Comparison of ENCODE assay signal across 33 cellular contexts in genomic region chr19:3775831-3776230, GRCh38. TPM values are rescaled to one million over a fixed set of nuclear protein-coding genes. Genes with fewer than 3 reads are reported as not detected.
"Had no signal": no experiment of that assay in that cellular context is flagged by ENCODE, and none has a peak within 500 bp of the region (broad histone marks: within the 10 kb centered on the region; RNA-seq: fewer than 3 reads in every experiment).

No MANE protein-coding gene starts in this region.

- H3K27ac Mint-ChIP-seq: dendritic cell treated with granulocyte-macrophage colony-stimulating factor and Interleukin-4, amounts not matched to agents 40 ng/mL and 50 ng/mL, for 4 days; endodermal cell had no signal

- H3K4me3 ChIP-seq: esophagus squamous epithelium, gastrocnemius medialis, heart right ventricle, left lung, lower lobe of right lung had no signal

- DNase-seq: cortex of kidney; effector CD8-positive, alpha-beta T cell; effector memory CD8-positive, alpha-beta T cell; endodermal cell; erythroblast; esophagus squamous epithelium; foreskin fibroblast; foreskin melanocyte; gastrocnemius medialis; glutamatergic neuron; head of caudate nucleus; heart right ventricle; hippocampal formation; left cardiac atrium; left lung; left ventricle myocardium superior; lower lobe of right lung; mesendoderm; midbrain had no signal

- H3K4me3 Mint-ChIP-seq: dendritic cell treated with granulocyte-macrophage colony-stimulating factor and Interleukin-4, amounts not matched to agents 40 ng/mL and 50 ng/mL, for 4 days; effector memory CD8-positive, alpha-beta T cell; endodermal cell had no signal

- FAIRE-seq: colon, endometrium, islet of Langerhans, keratinocyte had no signal

- H3K9me3 Mint-ChIP-seq: effector memory CD8-positive, alpha-beta T cell had no signal

- H3K36me3 ChIP-seq: esophagus squamous epithelium, gastrocnemius medialis, heart right ventricle, left lung, lower lobe of right lung had no signal

- H3K27me3 ChIP-seq: heart right ventricle, left lung had no signal

- H3K4me1 Mint-ChIP-seq: endodermal cell had no signal

- H3K27ac ChIP-seq: epithelial cell of prostate, esophagus squamous epithelium, gastrocnemius medialis, heart right ventricle, left lung, lower lobe of right lung had no signal

- ATAC-seq: effector memory CD8-positive, alpha-beta T cell; esophagus mucosa; gastrocnemius medialis; heart right ventricle; left cardiac atrium; left lung; left ventricle myocardium superior; lower lobe of right lung had no signal

- H3K27me3 Mint-ChIP-seq: effector memory CD8-positive, alpha-beta T cell had no signal

- H3K4me1 ChIP-seq: gastrocnemius medialis, heart right ventricle, left lung, lower lobe of right lung had no signal

RNA-seq across cellular contexts. Expression of gene RAX2, which starts 3.8 kb away (rescaled TPM):
- total RNA-seq: dermis microvascular lymphatic vessel endothelial cell, endodermal cell, esophagus mucosa, esophagus squamous epithelium, gastrocnemius medialis, glomerular endothelial cell, heart right ventricle, kidney epithelial cell, left cardiac atrium, left lung, left ventricle myocardium superior, lower leg skin, lower lobe of right lung, lung microvascular endothelial cell, mononuclear cell, myocyte had no signal
- polyA plus RNA-seq: heart right ventricle, keratinocyte had no signal

RNA-seq across cellular contexts. Expression of gene MATK, which starts 10.3 kb away (rescaled TPM):
- total RNA-seq: glomerular endothelial cell, myocyte had no signal
